Comparison of ENCODE assay signal across 25 cellular contexts in the genomic region with DNA sequence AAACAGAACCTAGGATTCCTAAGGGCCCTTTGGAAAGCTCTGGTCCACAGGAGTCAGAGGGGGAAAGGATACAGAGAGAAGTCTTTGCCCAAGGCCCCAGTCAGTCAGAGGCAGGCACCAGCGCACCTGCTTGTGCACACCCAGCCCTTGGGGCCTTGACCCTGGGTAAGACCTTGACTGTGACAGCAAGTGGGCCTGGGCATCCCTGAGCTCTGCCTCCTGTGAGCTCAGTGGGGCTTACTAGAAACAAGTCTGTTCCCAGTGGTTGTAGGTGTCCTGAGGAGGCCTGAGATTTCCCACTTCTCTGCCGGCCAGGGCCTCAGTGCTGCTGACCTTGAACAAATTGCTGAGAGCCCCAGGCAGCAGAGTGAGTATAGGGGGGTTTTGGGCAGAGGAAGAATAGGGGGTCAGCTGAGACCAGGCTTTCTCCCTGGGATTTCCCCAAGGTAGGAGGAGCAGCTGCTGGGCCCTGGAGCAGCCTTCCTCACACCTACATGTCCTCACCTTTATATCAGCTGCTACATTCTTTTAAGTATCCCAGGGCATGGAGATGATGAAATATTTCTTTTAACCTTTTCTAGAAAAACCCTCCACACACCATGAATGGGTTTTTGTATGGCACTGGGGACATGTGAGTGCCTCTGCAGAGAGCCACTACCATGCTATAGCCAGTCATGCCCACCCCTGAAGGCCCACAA. TPM values are rescaled to one million over a fixed set of nuclear protein-coding genes. Genes with fewer than 3 reads are reported as not detected.
DNase-seq lines count a peak whose midpoint lies in the region; ATAC-seq, FAIRE-seq and TF ChIP-seq lines count a peak whose summit lies in the region.
"Had no signal": no experiment of that assay in that cellular context is flagged by ENCODE, and none has a peak within 500 bp of the region (broad histone marks: within the 10 kb centered on the region; RNA-seq: fewer than 3 reads in every experiment).

No MANE protein-coding gene starts in this region.

- H2BK20ac ChIP-seq in H1 (ENCODE audit: low read length): peak overlapping the region; percentile 5

- H3F3A ChIP-seq in neural progenitor cell (ENCODE audit: low read depth): peaks cover 42% of the 10 kb centered on the region

- no peaks in the 10 kb centered on the region for H4K20me1 ChIP-seq in H1 (replicated peaks in 1 of 2; ENCODE audit: control insufficient read depth in 1 of 2, insufficient read depth in 2 of 2, low read length in 2 of 2)
- H4K20me1 ChIP-seq in neural progenitor cell (ENCODE audit: low read depth): no peaks in the 10 kb centered on the region

- peak overlapping the region; percentile 77 for H4K5ac ChIP-seq in H1 (ENCODE audit: insufficient read length, low read depth, low read length)

- peak overlapping the region; percentile 99 for H4K91ac ChIP-seq in H1 (replicated peaks; ENCODE audit: insufficient read length, low read length)

- peak overlapping the region; percentile 98; the same call in 1 of the 2 replicates for H2BK5ac ChIP-seq in H1 (ENCODE audit: low read depth, low read length)

- peak overlapping the region; percentile 98 for H2AK5ac ChIP-seq in H1 (ENCODE audit: low read depth, low read length)

- H2AFZ ChIP-seq in H1 (ENCODE audit: low read length) (no peak overlapping the region), neural progenitor cell (replicated peaks) (no peak overlapping the region)

- H3K4me3 Mint-ChIP-seq in stimulated activated naive CD8-positive, alpha-beta T cell treated with anti-CD3 and anti-CD28 coated beads, Interleukin-15, amount 100 ng/mL, for 72 hours: no peak overlapping the region
- peak overlapping the region; percentile 58 for H3K4me3 Mint-ChIP-seq in neural progenitor cell
- H3K4me3 Mint-ChIP-seq in activated T-cell treated with anti-CD3 and anti-CD28 coated beads, Interleukin-2, amount 50 U/mL, for 4 hours: no peak overlapping the region
- H3K4me3 Mint-ChIP-seq: immature natural killer cell had no signal

- TF ChIP-seq RAD21 in H1 (IDR thresholded peaks at IDR 0.05 in 1 of 2, conservative IDR thresholded peaks at IDR 0.05 in 1 of 2; ENCODE audit: low read depth in 2 of 2, low read length in 2 of 2): no peak

- no peak overlapping the region for H3K56ac ChIP-seq in H1 (replicated peaks; ENCODE audit: insufficient read length, low read depth, low read length)

- TF ChIP-seq CTCF in H1 (IDR thresholded peaks at IDR 0.05; ENCODE audit: control extremely low read depth in 1 of 3, insufficient read depth in 1 of 3, low read depth in 1 of 3, low read length in 3 of 3): no peak
- TF ChIP-seq CTCF in neural progenitor cell (IDR thresholded peaks at IDR 0.05): no peak
- no peak for TF ChIP-seq CTCF in foreskin keratinocyte (conservative IDR thresholded peaks at IDR 0.05)

- CTCF ChIA-PET in H1 (lab: Charles Lee; ENCODE audit: partially characterized antibody): interaction anchor here (1.7 to 4.4 kb wide), 4 partner anchors 10 to 211 kb away, joined by 4 to 32 read pairs (median 8); partner anchors contain the start of gene DAG1

- no peak for DNase-seq in stimulated activated naive CD8-positive, alpha-beta T cell treated with anti-CD3 and anti-CD28 coated beads, Interleukin-15, Interleukin-2, amounts not matched to agents 100 U/mL and 50 U/mL, for 24 hours
- DNase-seq in stimulated activated naive CD8-positive, alpha-beta T cell treated with anti-CD3 and anti-CD28 coated beads, Interleukin-15, amount 100 ng/mL, for 72 hours: no peak
- DNase-seq in H1 (ENCODE audit: low read depth in 1 of 2, low spot score in 2 of 2) (no peak), neural progenitor cell (ENCODE audit: low spot score) (no peak), retina (no peak), foreskin keratinocyte (no peak)
- DNase-seq in activated T-cell treated with anti-CD3 and anti-CD28 coated beads, Interleukin-2, amount 50 U/mL, for 4 hours: no peak
- DNase-seq in activated naive CD4-positive, alpha-beta T cell treated with Interleukin-2 at 50 U/mL for 16 hours: no peak
- DNase-seq: activated CD8-positive, alpha-beta memory T cell treated with anti-CD3 and anti-CD28 coated beads, Interleukin-2, amount 50 U/mL, for 4 hours; activated effector memory CD4-positive, alpha-beta T cell treated with anti-CD3 and anti-CD28 coated beads, Interleukin-2, amount 50 U/mL, for 16 hours; brain microvascular endothelial cell; DMS79; immature natural killer cell; left ventricle myocardium inferior; mucosa of descending colon; NCI-H1105 treated with DMSO at 0.1 percent for 48 hours; NCI-H2081; NCI-H345; Peyer's patch; stimulated activated CD4-positive, alpha-beta T cell treated with anti-CD3 and anti-CD28 coated beads, Interleukin-4, amount 100 ng/mL, for 4 hours had no signal

- H3K27ac Mint-ChIP-seq in stimulated activated naive CD8-positive, alpha-beta T cell treated with anti-CD3 and anti-CD28 coated beads, Interleukin-15, amount 100 ng/mL, for 72 hours: no peak overlapping the region
- H3K27ac Mint-ChIP-seq in neural progenitor cell: peak overlapping the region; percentile 63
- H3K27ac Mint-ChIP-seq: immature natural killer cell had no signal

- H3K27me3 ChIP-seq in H1 (replicated peaks in 1 of 4; ENCODE audit: control insufficient read depth in 3 of 4, extremely low read depth in 1 of 4, insufficient read depth in 3 of 4, low read length in 3 of 4): no peaks in the 10 kb centered on the region
- no peaks in the 10 kb centered on the region for H3K27me3 ChIP-seq in neural progenitor cell
- H3K27me3 ChIP-seq in foreskin keratinocyte: no peaks in the 10 kb centered on the region
- H3K27me3 ChIP-seq: brain microvascular endothelial cell, heart left ventricle, Peyer's patch had no signal

- peak overlapping the region; percentile 80 for H3K4ac ChIP-seq in H1 (replicated peaks; ENCODE audit: insufficient read length, low read depth, low read length)

- H3K18ac ChIP-seq in H1 (ENCODE audit: extremely low read depth, low read length): peak overlapping the region; percentile 100

- H3K9me3 ChIP-seq in H1 (ENCODE audit: insufficient read depth in 2 of 2, low read depth in 1 of 2, low read length in 1 of 2): no peaks in the 10 kb centered on the region
- H3K9me3 ChIP-seq in neural progenitor cell (ENCODE audit: low read depth): no peaks in the 10 kb centered on the region
- H3K9me3 ChIP-seq: heart left ventricle, left ventricle myocardium inferior, mucosa of descending colon, Peyer's patch had no signal

- H3K4me1 Mint-ChIP-seq in stimulated activated naive CD8-positive, alpha-beta T cell treated with anti-CD3 and anti-CD28 coated beads, Interleukin-15, amount 100 ng/mL, for 72 hours: no peaks in the 10 kb centered on the region
- H3K4me1 Mint-ChIP-seq in neural progenitor cell: peaks cover 44% of the 10 kb centered on the region
- H3K4me1 Mint-ChIP-seq in activated T-cell treated with anti-CD3 and anti-CD28 coated beads, Interleukin-2, amount 50 U/mL, for 4 hours (ENCODE audit: low read depth): no peaks in the 10 kb centered on the region
- H3K4me1 Mint-ChIP-seq: immature natural killer cell had no signal

- POLR2A ChIA-PET in H1 (lab: Charles Lee; ENCODE audit: partially characterized antibody): interaction anchor here (1.0 to 11.8 kb wide), 9 partner anchors 12 to 367 kb away, joined by 3 to 205 read pairs (median 4); partner anchors contain the start of genes DAG1, GPX1, RHOA and TCTA

- no peak overlapping the region; a peak in 1 of 7 replicates for H3K9ac ChIP-seq in H1 (replicated peaks in 1 of 4; ENCODE audit: extremely low read depth in 1 of 4, low read depth in 3 of 4, low read length in 3 of 4)
- no peak overlapping the region for H3K9ac ChIP-seq in neural progenitor cell

- H3K9me3 Mint-ChIP-seq in stimulated activated naive CD8-positive, alpha-beta T cell treated with anti-CD3 and anti-CD28 coated beads, Interleukin-15, amount 100 ng/mL, for 72 hours: no peaks in the 10 kb centered on the region
- no peaks in the 10 kb centered on the region for H3K9me3 Mint-ChIP-seq in neural progenitor cell
- no peaks in the 10 kb centered on the region for H3K9me3 Mint-ChIP-seq in activated T-cell treated with anti-CD3 and anti-CD28 coated beads, Interleukin-2, amount 50 U/mL, for 4 hours
- H3K9me3 Mint-ChIP-seq: immature natural killer cell had no signal

- H3K4me2 ChIP-seq in H1 (ENCODE audit: insufficient read depth in 1 of 2, low read depth in 2 of 2, low read length in 2 of 2): peak overlapping the region in 1 of 2 experiments; percentile 43; a peak in 1 of 4 replicates
- peak overlapping the region; percentile 59 for H3K4me2 ChIP-seq in neural progenitor cell

- H3K23ac ChIP-seq in H1 (ENCODE audit: insufficient read length): no peak overlapping the region

- peak; percentile 16 for ATAC-seq in stimulated activated naive CD8-positive, alpha-beta T cell treated with anti-CD3 and anti-CD28 coated beads, Interleukin-15, Interleukin-2, amounts not matched to agents 100 U/mL and 50 U/mL, for 24 hours
- ATAC-seq in stimulated activated naive CD8-positive, alpha-beta T cell treated with anti-CD3 and anti-CD28 coated beads, Interleukin-15, amount 100 ng/mL, for 72 hours: no peak
- no peak for ATAC-seq in activated T-cell treated with anti-CD3 and anti-CD28 coated beads, Interleukin-2, amount 50 U/mL, for 4 hours
- no peak for ATAC-seq in foreskin keratinocyte

- H3K23me2 ChIP-seq in H1 (ENCODE audit: low read depth, low read length): no peaks in the 10 kb centered on the region

- H2BK12ac ChIP-seq in H1 (ENCODE audit: low read depth, low read length): peak overlapping the region; percentile 99

- H3K79me2 ChIP-seq in H1 (ENCODE audit: control insufficient read depth in 1 of 2, insufficient read depth in 2 of 2, low read length in 2 of 2) (no peaks in the 10 kb centered on the region), neural progenitor cell (ENCODE audit: low read depth) (no peaks in the 10 kb centered on the region)

- H3K27ac ChIP-seq in H1 (ENCODE audit: low read depth, low read length): peak overlapping the region; percentile 89
- H3K27ac ChIP-seq in neural progenitor cell: peak overlapping the region; percentile 91
- H3K27ac ChIP-seq in foreskin keratinocyte: no peak overlapping the region
- H3K27ac ChIP-seq: brain microvascular endothelial cell, Peyer's patch had no signal

- H3K36me3 ChIP-seq in H1 (ENCODE audit: control insufficient read depth in 2 of 4, insufficient read depth in 4 of 4, low read length in 3 of 4): no peaks in the 10 kb centered on the region
- H3K36me3 ChIP-seq in neural progenitor cell: no peaks in the 10 kb centered on the region
- H3K36me3 ChIP-seq: brain microvascular endothelial cell, heart left ventricle, left ventricle myocardium inferior, Peyer's patch, WERI-Rb-1 had no signal

- no peak overlapping the region for H3K14ac ChIP-seq in H1 (ENCODE audit: insufficient read length)

- 91% methylated on average over 1 of the region's 2 CpGs; no CpG with 5 or more reads in 1 of the 2 experiments for WGBS in H1 (ENCODE audit: extremely low coverage in 1 of 2, insufficient coverage in 1 of 2, insufficient read length in 1 of 2, insufficient replicate concordance in 2 of 2, low coverage in 1 of 2, low lambda C conversion rate in 2 of 2, missing lambda C conversion rate in 1 of 2), 2 experiments

- no peak for FAIRE-seq in H1 (lab: Jason Lieb, UNC)
- FAIRE-seq: endometrium, GM12892 had no signal

- TF ChIP-seq EP300 in H1 (IDR thresholded peaks at IDR 0.05; ENCODE audit: borderline replicate concordance in 1 of 2, low read depth in 2 of 2, low read length in 2 of 2): no peak

- H3K27me3 Mint-ChIP-seq in stimulated activated naive CD8-positive, alpha-beta T cell treated with anti-CD3 and anti-CD28 coated beads, Interleukin-15, amount 100 ng/mL, for 72 hours: peaks cover 5% of the 10 kb centered on the region
- H3K27me3 Mint-ChIP-seq in neural progenitor cell (ENCODE audit: insufficient read depth, low read depth): peaks cover 16% of the 10 kb centered on the region
- H3K27me3 Mint-ChIP-seq in activated T-cell treated with anti-CD3 and anti-CD28 coated beads, Interleukin-2, amount 50 U/mL, for 4 hours (ENCODE audit: low read depth): no peaks in the 10 kb centered on the region

- peaks cover 16 to 33% (median 31%) of the 10 kb centered on the region in 4 experiments for H3K4me1 ChIP-seq in H1 (replicated peaks in 1 of 4; ENCODE audit: control insufficient read depth in 3 of 4, insufficient read depth in 4 of 4, low read length in 3 of 4)
- peaks cover 49% of the 10 kb centered on the region for H3K4me1 ChIP-seq in neural progenitor cell
- peaks cover 11% of the 10 kb centered on the region for H3K4me1 ChIP-seq in foreskin keratinocyte

- no peak overlapping the region; a peak in 1 of 8 replicates for H3K4me3 ChIP-seq in H1 (ENCODE audit: extremely low read depth in 1 of 4, insufficient read depth in 2 of 4, low read depth in 3 of 4, low read length in 4 of 4)
- no peak overlapping the region for H3K4me3 ChIP-seq in neural progenitor cell
- H3K4me3 ChIP-seq: coronary artery, heart left ventricle, left ventricle myocardium inferior, mucosa of descending colon, Peyer's patch had no signal

- peak overlapping the region; percentile 65; the same call in 1 of the 2 replicates for H2BK15ac ChIP-seq in H1 (ENCODE audit: low read length)

- no peaks in the 10 kb centered on the region for H3K79me1 ChIP-seq in H1 (ENCODE audit: low read depth, low read length)

- H4K8ac ChIP-seq in H1 (ENCODE audit: extremely low read depth, insufficient read depth, low read length): no peak overlapping the region; the same call in none of the 2 replicates

- H2BK120ac ChIP-seq in H1 (replicated peaks; ENCODE audit: low read depth, low read length): peak overlapping the region; percentile 95

- TF ChIP-seq POLR2A in H1 (IDR thresholded peaks at IDR 0.05; ENCODE audit: control extremely low read depth in 1 of 2, low read depth in 2 of 2, low read length in 2 of 2): 0 out of 3 replicates have a peak, but pooled peaks of 1 of the 2 experiments have one; percentile 27

- H3K36me3 Mint-ChIP-seq in neural progenitor cell: no peaks in the 10 kb centered on the region
- no peaks in the 10 kb centered on the region for H3K36me3 Mint-ChIP-seq in activated T-cell treated with anti-CD3 and anti-CD28 coated beads, Interleukin-2, amount 50 U/mL, for 4 hours (ENCODE audit: insufficient read depth)
- H3K36me3 Mint-ChIP-seq: immature natural killer cell had no signal

RNA-seq across cellular contexts. Expression of gene DAG1, which starts 9.7 kb away (rescaled TPM):
- total RNA-seq in H1 (2021; fragmentation: NEBNext Ultra II Directional; extraction: Animal tissue kit (Norgen Biotek cat#: 25700)): 137 and 138 TPM in 2 replicates
- polyA plus RNA-seq in H1 (2011; rRNA removed) (97.5 and 125 TPM in 2 replicates), foreskin keratinocyte (18.9 and 22.2 TPM in 2 replicates)
- polyA plus RNA-seq in H1 (2011; cell fraction: cytosol; rRNA removed): 73.3 TPM
- polyA plus RNA-seq in H1 (2011; cell fraction: nucleus; rRNA removed): 117 TPM
- polyA plus RNA-seq in H1 (2012, experiment 1 of 2): 64.9 to 94.3 TPM (median 86.3 TPM) in 4 replicates
- 106 TPM for polyA plus RNA-seq in H1 (2012, experiment 2 of 2)
- 204 TPM for polyA plus RNA-seq in H1 (2013, experiment 1 of 2)
- polyA plus RNA-seq in H1 (2013, experiment 2 of 2): 192 TPM
- 188 and 262 TPM in 2 replicates for polyA minus RNA-seq in H1 (2011; rRNA and poly(A)+ RNA removed)
- 72.7 TPM for polyA minus RNA-seq in H1 (2011; cell fraction: cytosol; rRNA and poly(A)+ RNA removed)
- 49.7 TPM for polyA minus RNA-seq in H1 (2011; cell fraction: nucleus; rRNA and poly(A)+ RNA removed)
- total RNA-seq in neural progenitor cell (ENCODE audit: low replicate concordance) (67.5 and 94.5 TPM in 2 replicates), foreskin keratinocyte (47.7 and 49.9 TPM in 2 replicates)
- 10 to 100 TPM; 19.9 to 25.6 (median 25.4) TPM for total RNA-seq in activated T-cell treated with anti-CD3 and anti-CD28 coated beads, Interleukin-2, amount 50 U/mL, for 4 hours

RNA-seq across cellular contexts. Expression of gene NICN1, which starts 31.2 kb away (rescaled TPM):
- total RNA-seq in H1 (2021; fragmentation: NEBNext Ultra II Directional; extraction: Animal tissue kit (Norgen Biotek cat#: 25700)): 8.2 and 9.0 TPM in 2 replicates
- polyA plus RNA-seq in H1 (2011; rRNA removed) (15.3 and 20.9 TPM in 2 replicates), foreskin keratinocyte (6.9 and 7.3 TPM in 2 replicates)
- 15.3 TPM for polyA plus RNA-seq in H1 (2011; cell fraction: cytosol; rRNA removed)
- 70.7 TPM for polyA plus RNA-seq in H1 (2011; cell fraction: nucleus; rRNA removed)
- polyA plus RNA-seq in H1 (2012, experiment 1 of 2): 11.5 to 14.2 TPM (median 14.0 TPM) in 4 replicates
- 12.2 TPM for polyA plus RNA-seq in H1 (2012, experiment 2 of 2)
- polyA plus RNA-seq in H1 (2013, experiment 1 of 2): 5.9 TPM
- polyA plus RNA-seq in H1 (2013, experiment 2 of 2): 6.4 TPM
- polyA minus RNA-seq in H1 (2011; rRNA and poly(A)+ RNA removed): 21.2 and 25.6 TPM in 2 replicates
- polyA minus RNA-seq in H1 (2011; cell fraction: cytosol; rRNA and poly(A)+ RNA removed): 6.3 TPM
- polyA minus RNA-seq in H1 (2011; cell fraction: nucleus; rRNA and poly(A)+ RNA removed): 4.9 TPM
- total RNA-seq in neural progenitor cell (ENCODE audit: low replicate concordance) (6.6 and 12.4 TPM in 2 replicates), foreskin keratinocyte (7.3 and 7.5 TPM in 2 replicates)
- total RNA-seq in activated T-cell treated with anti-CD3 and anti-CD28 coated beads, Interleukin-2, amount 50 U/mL, for 4 hours: 1 to 10 TPM; 5.5 to 5.8 (median 5.8) TPM

RNA-seq across cellular contexts. Expression of gene AMT, which starts 38.1 kb away (rescaled TPM):
- 44.3 and 46.5 TPM in 2 replicates for total RNA-seq in H1 (2021; fragmentation: NEBNext Ultra II Directional; extraction: Animal tissue kit (Norgen Biotek cat#: 25700))
- 90.1 and 92.4 TPM in 2 replicates for polyA plus RNA-seq in H1 (2011; rRNA removed)
- polyA plus RNA-seq in H1 (2011; cell fraction: cytosol; rRNA removed): 97.0 TPM
- polyA plus RNA-seq in H1 (2011; cell fraction: nucleus; rRNA removed): 227 TPM
- polyA plus RNA-seq in H1 (2012, experiment 1 of 2): 56.6 to 72.5 TPM (median 63.8 TPM) in 4 replicates
- 42.5 TPM for polyA plus RNA-seq in H1 (2012, experiment 2 of 2)
- 35.4 TPM for polyA plus RNA-seq in H1 (2013, experiment 1 of 2)
- polyA plus RNA-seq in H1 (2013, experiment 2 of 2): 32.2 TPM
- polyA minus RNA-seq in H1 (2011; rRNA and poly(A)+ RNA removed): 93.0 and 99.7 TPM in 2 replicates
- 21.9 TPM for polyA minus RNA-seq in H1 (2011; cell fraction: cytosol; rRNA and poly(A)+ RNA removed)
- 33.6 TPM for polyA minus RNA-seq in H1 (2011; cell fraction: nucleus; rRNA and poly(A)+ RNA removed)
- total RNA-seq in neural progenitor cell (ENCODE audit: low replicate concordance): 35.4 and 46.0 TPM in 2 replicates
- 1 to 10 TPM in 1 of 3 donors, under 1 TPM in 2; 0.50 to 1.1 (median 0.81) TPM for total RNA-seq in activated T-cell treated with anti-CD3 and anti-CD28 coated beads, Interleukin-2, amount 50 U/mL, for 4 hours
- 1.2 and 1.3 TPM in 2 replicates for total RNA-seq in foreskin keratinocyte
- polyA plus RNA-seq in foreskin keratinocyte: 2.3 and 2.7 TPM in 2 replicates

RNA-seq across cellular contexts. Expression of gene TCTA, which starts 48.1 kb away (rescaled TPM):
- total RNA-seq in H1 (2021; fragmentation: NEBNext Ultra II Directional; extraction: Animal tissue kit (Norgen Biotek cat#: 25700)): 6.2 and 7.4 TPM in 2 replicates
- polyA plus RNA-seq in H1 (2011; rRNA removed) (11.0 and 13.2 TPM in 2 replicates), foreskin keratinocyte (12.9 and 14.0 TPM in 2 replicates)
- 14.1 TPM for polyA plus RNA-seq in H1 (2011; cell fraction: cytosol; rRNA removed)
- polyA plus RNA-seq in H1 (2011; cell fraction: nucleus; rRNA removed): 7.9 TPM
- 8.6 to 10.2 TPM (median 9.5 TPM) in 4 replicates for polyA plus RNA-seq in H1 (2012, experiment 1 of 2)
- polyA plus RNA-seq in H1 (2012, experiment 2 of 2): 9.0 TPM
- polyA plus RNA-seq in H1 (2013, experiment 1 of 2): 3.9 TPM
- 4.5 TPM for polyA plus RNA-seq in H1 (2013, experiment 2 of 2)
- 11.6 and 12.0 TPM in 2 replicates for polyA minus RNA-seq in H1 (2011; rRNA and poly(A)+ RNA removed)
- 5.1 TPM for polyA minus RNA-seq in H1 (2011; cell fraction: cytosol; rRNA and poly(A)+ RNA removed)
- 17.3 TPM for polyA minus RNA-seq in H1 (2011; cell fraction: nucleus; rRNA and poly(A)+ RNA removed)
- total RNA-seq in neural progenitor cell (ENCODE audit: low replicate concordance) (1.4 and 5.2 TPM in 2 replicates), foreskin keratinocyte (9.9 and 10.6 TPM in 2 replicates)
- 10 to 100 TPM; 20.0 to 21.8 (median 20.1) TPM for total RNA-seq in activated T-cell treated with anti-CD3 and anti-CD28 coated beads, Interleukin-2, amount 50 U/mL, for 4 hours

RNA-seq across cellular contexts. Expression of gene RHOA, which starts 48.6 kb away (rescaled TPM):
- 386 and 397 TPM in 2 replicates for total RNA-seq in H1 (2021; fragmentation: NEBNext Ultra II Directional; extraction: Animal tissue kit (Norgen Biotek cat#: 25700))
- polyA plus RNA-seq in H1 (2011; rRNA removed) (176 and 225 TPM in 2 replicates), foreskin keratinocyte (381 and 403 TPM in 2 replicates)
- polyA plus RNA-seq in H1 (2011; cell fraction: cytosol; rRNA removed): 237 TPM
- polyA plus RNA-seq in H1 (2011; cell fraction: nucleus; rRNA removed): 230 TPM
- polyA plus RNA-seq in H1 (2012, experiment 1 of 2): 329 to 425 TPM (median 343 TPM) in 4 replicates
- polyA plus RNA-seq in H1 (2012, experiment 2 of 2): 382 TPM
- 313 TPM for polyA plus RNA-seq in H1 (2013, experiment 1 of 2)
- 317 TPM for polyA plus RNA-seq in H1 (2013, experiment 2 of 2)
- 293 and 303 TPM in 2 replicates for polyA minus RNA-seq in H1 (2011; rRNA and poly(A)+ RNA removed)
- polyA minus RNA-seq in H1 (2011; cell fraction: cytosol; rRNA and poly(A)+ RNA removed): 236 TPM
- polyA minus RNA-seq in H1 (2011; cell fraction: nucleus; rRNA and poly(A)+ RNA removed): 122 TPM
- total RNA-seq in neural progenitor cell (ENCODE audit: low replicate concordance) (449 and 460 TPM in 2 replicates), foreskin keratinocyte (439 and 458 TPM in 2 replicates)
- total RNA-seq in activated T-cell treated with anti-CD3 and anti-CD28 coated beads, Interleukin-2, amount 50 U/mL, for 4 hours: 100 to 1,000 TPM; 390 to 408 (median 408) TPM

Comparison
In these comparisons a context has a peak if more than half of its experiments do, and no peak if none do; other contexts are left out.
1. RNA of gene AMT, which starts 38.1 kb away (total RNA-seq): 44.3 to 46.5 TPM in H1 and 35.4 to 46.0 TPM in neural progenitor cell; 1.2 to 1.3 TPM in foreskin keratinocyte and 0.50 to 1.1 TPM in activated T-cell treated with anti-CD3 and anti-CD28 coated beads, Interleukin-2, amount 50 U/mL, for 4 hours; every median in the first group is over 10 times any median in the second.